ENCODE assay signal across 28 cellular contexts in the genomic region with DNA sequence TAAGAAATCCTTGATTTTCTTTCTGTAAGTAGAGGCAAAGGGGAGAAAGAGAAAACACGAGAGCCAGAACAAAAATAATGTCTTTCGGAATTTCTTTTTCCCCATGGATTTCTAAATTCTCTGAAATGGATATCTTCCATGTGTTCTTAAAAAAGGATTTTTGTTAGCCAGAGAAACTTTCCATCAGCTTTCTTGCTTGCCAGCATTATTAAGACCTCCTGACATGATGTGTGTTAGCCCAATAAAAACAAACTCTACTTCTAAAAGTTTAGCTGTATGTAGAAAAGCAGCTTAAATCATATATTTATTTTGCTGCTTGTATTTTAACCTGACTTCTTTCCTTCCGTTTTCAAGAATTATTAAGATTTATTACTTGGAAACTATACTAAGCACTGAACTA.
"Had no signal": no experiment of that assay in that cellular context is flagged by ENCODE, and none has a peak within 500 bp of the region (broad histone marks: within the 10 kb centered on the region; RNA-seq: fewer than 3 reads in every experiment).

No MANE protein-coding gene starts in this region.

- H3K9me3 ChIP-seq: esophagus muscularis mucosa, gastrocnemius medialis, testis, uterus had no signal

- DNase-seq: activated B cell treated with CpG ODN at 0.5 μM for 24 hours; activated CD4-positive, alpha-beta T cell treated with anti-CD3 and anti-CD28 coated beads, Interleukin-2, amount 50 U/mL, for 1 hour; activated CD8-positive, alpha-beta T cell treated with anti-CD3 and anti-CD28 coated beads for 36 hours; activated gamma-delta T cell treated with Interleukin-2 at 50 U/mL for 16 hours; activated naive CD4-positive, alpha-beta T cell treated with anti-CD3 and anti-CD28 coated beads, Interleukin-2, amount 50 U/mL, for 16 hours; activated T-cell treated with anti-CD3 and anti-CD28 coated beads, Interleukin-2, amount 50 U/mL, for 4 hours; brain microvascular endothelial cell; central memory CD4-positive, alpha-beta T cell; endodermal cell; gastrocnemius medialis; glutamatergic neuron; hippocampal formation; left cardiac atrium; naive thymus-derived CD4-positive, alpha-beta T cell; occipital lobe; right cardiac atrium; spleen; stimulated activated naive CD4-positive, alpha-beta T cell; T-helper 1 cell; testis; uterus had no signal

- H3K9me3 Mint-ChIP-seq: T-helper 2 cell treated with Interferon-gamma antibody and Interleukin-4, amounts not matched to agents 5 μg/mL and 100 μg/mL, for 36 hours; type B pancreatic cell had no signal

- ATAC-seq: activated CD8-positive, alpha-beta T cell treated with anti-CD3 and anti-CD28 coated beads for 36 hours; activated T-cell treated with anti-CD3 and anti-CD28 coated beads, Interleukin-2, amount 50 U/mL, for 4 hours; activated T-helper 17 cell treated with anti-CD3 and anti-CD28 coated beads, Interleukin-2, amount 50 U/mL, for 72 hours; gastrocnemius medialis; naive thymus-derived CD4-positive, alpha-beta T cell had no signal

- H3K27me3 ChIP-seq: brain microvascular endothelial cell, esophagus muscularis mucosa, gastrocnemius medialis, spleen, testis, uterus had no signal

- H3K27ac Mint-ChIP-seq: activated B cell treated with CpG ODN at 0.5 μM for 24 hours; activated CD8-positive, alpha-beta T cell treated with anti-CD3 and anti-CD28 coated beads for 36 hours; activated T-helper 17 cell treated with anti-CD3 and anti-CD28 coated beads, Interleukin-2, amount 50 U/mL, for 72 hours; dendritic cell treated with granulocyte-macrophage colony-stimulating factor and Interleukin-4, amounts not matched to agents 40 ng/mL and 50 ng/mL, for 4 days; endodermal cell; mesothelial cell of epicardium; naive thymus-derived CD4-positive, alpha-beta T cell; T-helper 2 cell treated with Interferon-gamma antibody and Interleukin-4, amounts not matched to agents 5 μg/mL and 100 μg/mL, for 36 hours; type B pancreatic cell had no signal

- H3K4me1 Mint-ChIP-seq: activated B cell treated with CpG ODN at 0.5 μM for 24 hours; activated T-helper 17 cell treated with anti-CD3 and anti-CD28 coated beads, Interleukin-2, amount 50 U/mL, for 72 hours; endodermal cell; naive thymus-derived CD4-positive, alpha-beta T cell; neural crest cell had no signal

- H3K4me1 ChIP-seq: esophagus muscularis mucosa, gastrocnemius medialis, spleen, testis, uterus had no signal

- H3K27ac ChIP-seq: brain microvascular endothelial cell, gastrocnemius medialis, spleen, testis had no signal

- H3K4me3 ChIP-seq: esophagus muscularis mucosa, spleen, testis, uterus had no signal

- H3K36me3 Mint-ChIP-seq: mesothelial cell of epicardium; naive thymus-derived CD4-positive, alpha-beta T cell; type B pancreatic cell had no signal

- H3K4me3 Mint-ChIP-seq: activated B cell treated with CpG ODN at 0.5 μM for 24 hours; activated CD8-positive, alpha-beta T cell treated with anti-CD3 and anti-CD28 coated beads for 36 hours; activated T-cell treated with anti-CD3 and anti-CD28 coated beads, Interleukin-2, amount 50 U/mL, for 4 hours; activated T-helper 17 cell treated with anti-CD3 and anti-CD28 coated beads, Interleukin-2, amount 50 U/mL, for 72 hours; dendritic cell treated with granulocyte-macrophage colony-stimulating factor and Interleukin-4, amounts not matched to agents 40 ng/mL and 50 ng/mL, for 4 days; endodermal cell; mesothelial cell of epicardium; naive thymus-derived CD4-positive, alpha-beta T cell; neural crest cell; T-helper 2 cell treated with Interferon-gamma antibody and Interleukin-4, amounts not matched to agents 5 μg/mL and 100 μg/mL, for 36 hours; type B pancreatic cell had no signal

- H3K27me3 Mint-ChIP-seq: activated B cell treated with CpG ODN at 0.5 μM for 24 hours; dendritic cell treated with granulocyte-macrophage colony-stimulating factor and Interleukin-4, amounts not matched to agents 40 ng/mL and 50 ng/mL, for 4 days; type B pancreatic cell had no signal

- H3K36me3 ChIP-seq: brain microvascular endothelial cell, esophagus muscularis mucosa, gastrocnemius medialis, spleen, uterus had no signal
